ENCODE assay signal across 1 cellular context in the genomic region with DNA sequence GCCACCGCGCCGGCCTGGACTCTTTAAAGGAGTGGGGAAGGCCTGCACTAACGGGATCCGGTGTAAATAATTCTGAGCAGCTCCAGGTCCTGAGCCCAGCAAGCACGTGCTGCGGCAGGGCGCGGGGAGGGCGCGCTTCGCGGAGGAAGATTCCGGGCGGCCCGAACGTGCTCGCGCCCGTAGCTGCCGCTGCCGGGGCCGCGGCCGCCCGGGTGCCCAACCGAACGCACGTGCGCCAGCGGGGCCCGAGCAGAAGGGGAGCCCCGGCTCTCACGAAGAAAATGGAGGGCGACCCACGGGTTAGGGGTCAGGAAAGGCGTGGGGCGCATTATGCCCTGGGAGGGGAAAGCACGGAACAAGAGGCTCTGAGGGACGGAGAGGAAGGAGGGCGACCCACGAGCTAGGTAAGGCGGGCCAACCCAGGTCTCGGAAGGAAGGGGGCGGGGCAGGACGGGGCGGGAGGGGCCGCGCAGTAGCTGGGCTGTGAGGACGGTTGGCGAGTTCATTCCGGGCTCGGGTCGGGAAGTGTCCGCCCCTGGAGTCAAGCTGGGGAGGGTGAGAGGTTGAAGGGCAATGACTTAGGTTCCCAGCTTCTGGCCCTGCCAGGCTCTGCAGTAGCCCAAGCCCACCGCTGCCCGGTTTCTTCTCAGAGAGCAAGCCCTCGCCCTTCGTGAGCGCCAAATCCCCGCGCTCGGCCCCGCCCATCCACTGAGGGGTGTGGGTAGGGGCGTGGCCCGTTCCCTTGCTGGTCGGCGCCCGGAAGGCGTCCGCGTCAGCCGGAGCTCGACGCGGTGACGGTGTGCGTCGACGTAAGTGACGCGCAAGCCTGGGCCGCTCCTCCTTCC.
TF ChIP-seq lines count a peak whose summit lies in the region.

A gene with protein sequence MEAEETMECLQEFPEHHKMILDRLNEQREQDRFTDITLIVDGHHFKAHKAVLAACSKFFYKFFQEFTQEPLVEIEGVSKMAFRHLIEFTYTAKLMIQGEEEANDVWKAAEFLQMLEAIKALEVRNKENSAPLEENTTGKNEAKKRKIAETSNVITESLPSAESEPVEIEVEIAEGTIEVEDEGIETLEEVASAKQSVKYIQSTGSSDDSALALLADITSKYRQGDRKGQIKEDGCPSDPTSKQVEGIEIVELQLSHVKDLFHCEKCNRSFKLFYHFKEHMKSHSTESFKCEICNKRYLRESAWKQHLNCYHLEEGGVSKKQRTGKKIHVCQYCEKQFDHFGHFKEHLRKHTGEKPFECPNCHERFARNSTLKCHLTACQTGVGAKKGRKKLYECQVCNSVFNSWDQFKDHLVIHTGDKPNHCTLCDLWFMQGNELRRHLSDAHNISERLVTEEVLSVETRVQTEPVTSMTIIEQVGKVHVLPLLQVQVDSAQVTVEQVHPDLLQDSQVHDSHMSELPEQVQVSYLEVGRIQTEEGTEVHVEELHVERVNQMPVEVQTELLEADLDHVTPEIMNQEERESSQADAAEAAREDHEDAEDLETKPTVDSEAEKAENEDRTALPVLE (plus strand): TSS at position 195 of the 845 bp plus-strand sequence. CDS start 1,140 bp downstream, outside the sequence.

TF ChIP-seq in HCT116, 20 proteins besides CTCF, POLR2A, EP300 and RAD21 (continued from another document):
- TF ChIP-seq, protein P1, sequence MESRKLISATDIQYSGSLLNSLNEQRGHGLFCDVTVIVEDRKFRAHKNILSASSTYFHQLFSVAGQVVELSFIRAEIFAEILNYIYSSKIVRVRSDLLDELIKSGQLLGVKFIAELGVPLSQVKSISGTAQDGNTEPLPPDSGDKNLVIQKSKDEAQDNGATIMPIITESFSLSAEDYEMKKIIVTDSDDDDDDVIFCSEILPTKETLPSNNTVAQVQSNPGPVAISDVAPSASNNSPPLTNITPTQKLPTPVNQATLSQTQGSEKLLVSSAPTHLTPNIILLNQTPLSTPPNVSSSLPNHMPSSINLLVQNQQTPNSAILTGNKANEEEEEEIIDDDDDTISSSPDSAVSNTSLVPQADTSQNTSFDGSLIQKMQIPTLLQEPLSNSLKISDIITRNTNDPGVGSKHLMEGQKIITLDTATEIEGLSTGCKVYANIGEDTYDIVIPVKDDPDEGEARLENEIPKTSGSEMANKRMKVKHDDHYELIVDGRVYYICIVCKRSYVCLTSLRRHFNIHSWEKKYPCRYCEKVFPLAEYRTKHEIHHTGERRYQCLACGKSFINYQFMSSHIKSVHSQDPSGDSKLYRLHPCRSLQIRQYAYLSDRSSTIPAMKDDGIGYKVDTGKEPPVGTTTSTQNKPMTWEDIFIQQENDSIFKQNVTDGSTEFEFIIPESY (IDR thresholded peaks at IDR 0.05; ENCODE audit: extremely low read depth, insufficient replicate concordance, low read length) = no peak
- no peak for TF ChIP-seq EGR1 (IDR thresholded peaks at IDR 0.05; ENCODE audit: low read depth)
- no peak for TF ChIP-seq FOSL1 (IDR thresholded peaks at IDR 0.05; ENCODE audit: low read depth)
- no peak for TF ChIP-seq EZH2 (IDR thresholded peaks at IDR 0.05)
- TF ChIP-seq POLR2AphosphoS5 (IDR thresholded peaks at IDR 0.05; ENCODE audit: low read depth, low read length) = peak; percentile 89
- peak; percentile 53 for TF ChIP-seq SP1 (IDR thresholded peaks at IDR 0.05; ENCODE audit: low read depth)
- TF ChIP-seq ZNF274 (IDR thresholded peaks at IDR 0.05; ENCODE audit: low read depth, low read length) = no peak
- TF ChIP-seq, protein P2, sequence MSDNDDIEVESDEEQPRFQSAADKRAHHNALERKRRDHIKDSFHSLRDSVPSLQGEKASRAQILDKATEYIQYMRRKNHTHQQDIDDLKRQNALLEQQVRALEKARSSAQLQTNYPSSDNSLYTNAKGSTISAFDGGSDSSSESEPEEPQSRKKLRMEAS (IDR thresholded peaks at IDR 0.05) = peak; percentile 99
- TF ChIP-seq SRF (IDR thresholded peaks at IDR 0.05; ENCODE audit: low read depth) = no peak
- TF ChIP-seq CBX3 (IDR thresholded peaks at IDR 0.05; ENCODE audit: low read depth) = peak; percentile 86; the same call in 1 of the 2 replicates
- TF ChIP-seq, protein P3, sequence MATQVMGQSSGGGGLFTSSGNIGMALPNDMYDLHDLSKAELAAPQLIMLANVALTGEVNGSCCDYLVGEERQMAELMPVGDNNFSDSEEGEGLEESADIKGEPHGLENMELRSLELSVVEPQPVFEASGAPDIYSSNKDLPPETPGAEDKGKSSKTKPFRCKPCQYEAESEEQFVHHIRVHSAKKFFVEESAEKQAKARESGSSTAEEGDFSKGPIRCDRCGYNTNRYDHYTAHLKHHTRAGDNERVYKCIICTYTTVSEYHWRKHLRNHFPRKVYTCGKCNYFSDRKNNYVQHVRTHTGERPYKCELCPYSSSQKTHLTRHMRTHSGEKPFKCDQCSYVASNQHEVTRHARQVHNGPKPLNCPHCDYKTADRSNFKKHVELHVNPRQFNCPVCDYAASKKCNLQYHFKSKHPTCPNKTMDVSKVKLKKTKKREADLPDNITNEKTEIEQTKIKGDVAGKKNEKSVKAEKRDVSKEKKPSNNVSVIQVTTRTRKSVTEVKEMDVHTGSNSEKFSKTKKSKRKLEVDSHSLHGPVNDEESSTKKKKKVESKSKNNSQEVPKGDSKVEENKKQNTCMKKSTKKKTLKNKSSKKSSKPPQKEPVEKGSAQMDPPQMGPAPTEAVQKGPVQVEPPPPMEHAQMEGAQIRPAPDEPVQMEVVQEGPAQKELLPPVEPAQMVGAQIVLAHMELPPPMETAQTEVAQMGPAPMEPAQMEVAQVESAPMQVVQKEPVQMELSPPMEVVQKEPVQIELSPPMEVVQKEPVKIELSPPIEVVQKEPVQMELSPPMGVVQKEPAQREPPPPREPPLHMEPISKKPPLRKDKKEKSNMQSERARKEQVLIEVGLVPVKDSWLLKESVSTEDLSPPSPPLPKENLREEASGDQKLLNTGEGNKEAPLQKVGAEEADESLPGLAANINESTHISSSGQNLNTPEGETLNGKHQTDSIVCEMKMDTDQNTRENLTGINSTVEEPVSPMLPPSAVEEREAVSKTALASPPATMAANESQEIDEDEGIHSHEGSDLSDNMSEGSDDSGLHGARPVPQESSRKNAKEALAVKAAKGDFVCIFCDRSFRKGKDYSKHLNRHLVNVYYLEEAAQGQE (IDR thresholded peaks at IDR 0.05; ENCODE audit: low read depth) = no peak
- peak; percentile 7 for TF ChIP-seq YY1 (IDR thresholded peaks at IDR 0.05; ENCODE audit: extremely low read depth, insufficient replicate concordance, low read depth, low read length)
- no peak for TF ChIP-seq CEBPB (IDR thresholded peaks at IDR 0.05; ENCODE audit: low read depth)
